Comparison of ENCODE assay signal across 11 cellular contexts in the genomic region with DNA sequence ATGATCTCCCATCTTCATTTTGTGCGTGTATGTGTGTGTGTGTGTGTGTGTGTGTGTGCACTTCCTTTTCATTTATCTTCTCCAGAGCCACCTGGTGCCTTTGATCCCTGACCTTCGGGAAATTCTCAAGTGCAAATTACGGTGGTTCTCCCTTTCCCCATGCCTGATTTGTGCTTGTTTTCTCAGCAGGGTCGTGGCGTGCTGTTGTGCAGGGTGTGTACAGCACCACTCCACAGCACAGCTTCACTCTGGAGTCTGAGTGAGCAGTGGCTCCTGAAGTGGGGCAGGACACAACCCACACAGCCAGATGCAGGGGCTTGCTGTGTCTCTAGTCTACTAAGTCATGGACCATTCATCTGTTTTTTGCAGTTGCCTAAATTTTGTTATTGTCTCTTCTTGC.
"Had no signal": no experiment of that assay in that cellular context is flagged by ENCODE, and none has a peak within 500 bp of the region (broad histone marks: within the 10 kb centered on the region; RNA-seq: fewer than 3 reads in every experiment).

No MANE protein-coding gene starts in this region.

- H3K9me3 Mint-ChIP-seq: activated CD4-positive, alpha-beta memory T cell treated with anti-CD3 and anti-CD28 coated beads, Interleukin-2, amount 10 ng/mL, durations not matched to agents 7 days and 5 days; activated T-cell treated with anti-CD3 and anti-CD28 coated beads, Interleukin-2, amount 50 U/mL, for 4 hours; neural progenitor cell; stimulated activated naive CD8-positive, alpha-beta T cell treated with anti-CD3 and anti-CD28 coated beads, Interleukin-15, Interleukin-2, amounts not matched to agents 100 ng/mL and 50 ng/mL, for 24 hours; type B pancreatic cell had no signal

- DNase-seq: activated CD4-positive, alpha-beta memory T cell treated with anti-CD3 and anti-CD28 coated beads, Interleukin-2, amount 10 ng/mL, durations not matched to agents 7 days and 5 days; activated effector memory CD4-positive, alpha-beta T cell treated with Interleukin-2 at 50 U/mL for 16 hours; activated naive CD4-positive, alpha-beta T cell treated with anti-CD3 and anti-CD28 coated beads, Interleukin-2, amount 50 U/mL, for 16 hours; activated T-cell treated with anti-CD3 and anti-CD28 coated beads, Interleukin-2, amount 50 U/mL, for 4 hours; erythroblast; islet precursor cell; psoas muscle; WERI-Rb-1 had no signal

- H3K27ac Mint-ChIP-seq: activated CD4-positive, alpha-beta memory T cell treated with anti-CD3 and anti-CD28 coated beads, Interleukin-2, amount 10 ng/mL, durations not matched to agents 7 days and 5 days; neural progenitor cell; stimulated activated naive CD8-positive, alpha-beta T cell treated with anti-CD3 and anti-CD28 coated beads, Interleukin-15, Interleukin-2, amounts not matched to agents 100 ng/mL and 50 ng/mL, for 24 hours; type B pancreatic cell had no signal

- H3K27me3 Mint-ChIP-seq: stimulated activated naive CD8-positive, alpha-beta T cell treated with anti-CD3 and anti-CD28 coated beads, Interleukin-15, Interleukin-2, amounts not matched to agents 100 ng/mL and 50 ng/mL, for 24 hours; type B pancreatic cell had no signal

- H3K4me3 Mint-ChIP-seq: activated CD4-positive, alpha-beta memory T cell treated with anti-CD3 and anti-CD28 coated beads, Interleukin-2, amount 10 ng/mL, durations not matched to agents 7 days and 5 days; activated T-cell treated with anti-CD3 and anti-CD28 coated beads, Interleukin-2, amount 50 U/mL, for 4 hours; neural progenitor cell; stimulated activated naive CD8-positive, alpha-beta T cell treated with anti-CD3 and anti-CD28 coated beads, Interleukin-15, Interleukin-2, amounts not matched to agents 100 ng/mL and 50 ng/mL, for 24 hours; type B pancreatic cell had no signal

- H3K36me3 Mint-ChIP-seq: neural progenitor cell had no signal

- H3K4me1 Mint-ChIP-seq: activated CD4-positive, alpha-beta memory T cell treated with anti-CD3 and anti-CD28 coated beads, Interleukin-2, amount 10 ng/mL, durations not matched to agents 7 days and 5 days had no signal
